26 cellular contexts compared by ENCODE assay signal in genomic region chr6:93392797-93393196, GRCh38. TPM values are rescaled to one million over a fixed set of nuclear protein-coding genes. Genes with fewer than 3 reads are reported as not detected.
"Had no signal": no experiment of that assay in that cellular context is flagged by ENCODE, and none has a peak within 500 bp of the region (broad histone marks: within the 10 kb centered on the region; RNA-seq: fewer than 3 reads in every experiment).

No MANE protein-coding gene starts in this region.

- H3K27ac ChIP-seq: left ventricle myocardium inferior, neural progenitor cell, neutrophil, right lobe of liver, stomach, testis, thyroid gland, transverse colon, upper lobe of right lung had no signal

- FAIRE-seq: islet of Langerhans, urothelium cell line had no signal

- H3K27me3 ChIP-seq: neural progenitor cell, neutrophil, right atrium auricular region, right lobe of liver, stomach, testis, thyroid gland, transverse colon, upper lobe of right lung had no signal

- H3K4me1 ChIP-seq: neural progenitor cell, right lobe of liver, stomach, testis, thyroid gland, transverse colon, upper lobe of right lung had no signal

- H3K36me3 ChIP-seq: left ventricle myocardium inferior, neural progenitor cell, neutrophil, right atrium auricular region, right lobe of liver, stomach, thyroid gland, transverse colon, upper lobe of right lung had no signal

- DNase-seq: hypothalamus; immature natural killer cell; left ventricle myocardium inferior; mesendoderm; naive B cell; natural killer cell; nephron progenitor cell; occipital lobe; right lobe of liver; stimulated activated CD4-positive, alpha-beta T cell treated with anti-CD3 and anti-CD28 coated beads, Interleukin-12 subunit alpha, Interleukin-12 subunit beta, amount 100 ng/mL, for 4 hours; stimulated activated CD4-positive, alpha-beta T cell treated with anti-CD3 and anti-CD28 coated beads, Interleukin-15, amount 100 ng/mL, for 24 hours; stimulated activated CD4-positive, alpha-beta T cell treated with anti-CD3 and anti-CD28 coated beads, Interleukin-2, amount 100 ng/mL, for 24 hours; stimulated activated CD4-positive, alpha-beta T cell treated with anti-CD3 and anti-CD28 coated beads, Interleukin-4, amount 100 ng/mL, for 1 hour; stimulated activated naive B cell treated with anti-CD40 and anti-IgM and Interleukin-4, amounts not matched to agents 10 μg/mL and 1 μg/mL and 100 μg/mL, for 72 hours; stimulated activated naive CD8-positive, alpha-beta T cell treated with anti-CD3 and anti-CD28 coated beads, Interleukin-15, Interleukin-2, amounts not matched to agents 100 U/mL and 50 U/mL, for 24 hours; stomach; testis; thyroid gland; transverse colon; upper lobe of right lung had no signal

- H3K9me3 ChIP-seq: left ventricle myocardium inferior, neutrophil, right atrium auricular region, right lobe of liver, stomach, testis, thyroid gland, transverse colon, upper lobe of right lung had no signal

- H3K4me3 ChIP-seq: left ventricle myocardium inferior, lung, neural progenitor cell, right lobe of liver, stomach, testis, thyroid gland, transverse colon, upper lobe of right lung had no signal

RNA-seq across cellular contexts. Expression of gene EPHA7, which starts 26.6 kb away (rescaled TPM):
- total RNA-seq: natural killer cell had no signal
- polyA plus RNA-seq: immature natural killer cell had no signal
